In the genomic region with DNA sequence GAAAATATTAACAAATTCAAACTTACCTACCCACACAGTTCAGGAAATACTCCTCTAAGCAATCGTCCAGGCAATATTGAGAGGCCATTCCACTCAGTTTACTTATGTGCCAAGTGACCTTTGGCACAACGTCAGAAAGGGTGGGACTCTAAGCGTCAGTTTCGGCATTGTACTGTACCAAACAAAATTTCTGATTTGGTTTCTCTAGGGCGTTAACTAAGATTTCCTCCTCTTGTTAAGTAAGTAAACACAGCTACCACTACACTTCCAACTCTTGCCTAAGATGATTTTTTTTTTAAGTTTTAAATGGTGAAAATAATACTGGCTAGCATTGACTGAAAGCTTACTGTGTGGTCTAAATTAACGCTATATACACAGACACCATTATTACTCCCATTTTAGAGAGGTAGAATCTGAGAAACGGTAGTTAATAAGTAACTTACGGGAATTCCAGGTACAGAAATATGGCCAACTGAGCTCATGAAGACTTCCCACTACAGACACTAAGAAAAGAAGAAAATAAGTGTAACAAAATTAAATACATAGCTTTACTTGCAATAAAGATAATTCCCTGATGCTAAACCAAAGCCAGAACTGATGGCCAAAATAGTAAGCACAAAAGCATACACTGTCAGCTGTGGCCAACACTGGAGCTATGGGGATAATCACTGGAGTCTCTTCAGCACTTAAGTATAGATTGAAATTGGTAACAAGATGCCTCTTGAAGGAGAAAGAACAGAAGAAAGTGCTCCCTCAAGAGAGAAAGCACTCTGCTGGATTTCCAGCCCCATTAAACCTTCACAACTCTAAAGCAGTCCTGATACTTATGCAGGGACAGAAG, we compare ENCODE assay signal across 13 cellular contexts.
A peak's percentile ranks its signal among the peaks of the same experiment; 100 is the strongest.
DNase-seq lines count a peak whose midpoint lies in the region; ATAC-seq, FAIRE-seq and TF ChIP-seq lines count a peak whose summit lies in the region.
"Had no signal": no experiment of that assay in that cellular context is flagged by ENCODE, and none has a peak within 500 bp of the region (broad histone marks: within the 10 kb centered on the region; RNA-seq: fewer than 3 reads in every experiment).

No MANE protein-coding gene starts in this region.

- TSS peak; percentile 69 for BruUV-seq in HepG2 (replicated peaks; lab: Mats Ljungman, UMichigan)

- H3K36me3 Mint-ChIP-seq in mesothelial cell of epicardium: no peaks in the 10 kb centered on the region

- in situ Hi-C loops in HepG2 (cut with HindIII; ENCODE audit: extremely low pct_ligation_motif_present, low pct_unique_long_range_greater_than_20kb): no loop called here

- no peak overlapping the region for H3K27ac Mint-ChIP-seq in mesothelial cell of epicardium
- H3K27ac Mint-ChIP-seq: activated T-cell treated with anti-CD3 and anti-CD28 coated beads, Interleukin-2, amount 50 U/mL, for 24 hours had no signal

- peak overlapping the region; percentile 79 for H3K4me2 ChIP-seq in HepG2 (ENCODE audit: low read depth, low read length)
- no peak overlapping the region for H3K4me2 ChIP-seq in smooth muscle cell

- FAIRE-seq in bronchial epithelial cell (lab: Jason Lieb, UNC): no peak
- peak; percentile 95 for FAIRE-seq in HepG2 (lab: Jason Lieb, UNC)

- H4K20me1 ChIP-seq in HepG2 (ENCODE audit: insufficient read depth, low read length) (no peaks in the 10 kb centered on the region), smooth muscle cell (ENCODE audit: low read depth) (no peaks in the 10 kb centered on the region)

- no peaks in the 10 kb centered on the region for H3K27me3 Mint-ChIP-seq in mesothelial cell of epicardium (ENCODE audit: low read depth)

- DNase-seq in DMS79 (lab: John Stamatoyannopoulos, UW) (peak; percentile 84), bronchial epithelial cell (ENCODE audit: low read depth) (peak; percentile 50), HepG2 (ENCODE audit: low spot score) (peak; percentile 86), smooth muscle cell (lab: John Stamatoyannopoulos, UW; ENCODE audit: unreplicated experiment) (no peak), mesothelial cell of epicardium (ENCODE audit: low spot score in 2 of 2, unreplicated experiment in 2 of 2) (no peak), retina (no peak), NCI-H1105 (lab: John Stamatoyannopoulos, UW) (no peak)
- DNase-seq in activated naive CD4-positive, alpha-beta T cell treated with anti-CD3 and anti-CD28 coated beads, Interleukin-2, amount 50 U/mL, for 16 hours: no peak
- DNase-seq: activated T-cell treated with anti-CD3 and anti-CD28 coated beads, Interleukin-2, amount 50 U/mL, for 24 hours; foreskin keratinocyte; H7; kidney; NCI-H226 had no signal

- H3K27me3 ChIP-seq in bronchial epithelial cell (ENCODE audit: control insufficient read depth, insufficient read depth, low read length): no peaks in the 10 kb centered on the region
- H3K27me3 ChIP-seq in HepG2 (ENCODE audit: control insufficient read depth in 1 of 2, insufficient read depth in 2 of 2, low read length in 2 of 2): no peaks in the 10 kb centered on the region
- H3K27me3 ChIP-seq in smooth muscle cell (ENCODE audit: low read depth): no peaks in the 10 kb centered on the region
- H3K27me3 ChIP-seq: foreskin keratinocyte had no signal

- H3K79me2 ChIP-seq in HepG2 (ENCODE audit: insufficient read depth, low read length) (peaks cover 66% of the 10 kb centered on the region), smooth muscle cell (ENCODE audit: low read depth) (peaks cover 34% of the 10 kb centered on the region)

- H3K4me3 Mint-ChIP-seq in mesothelial cell of epicardium: no peak overlapping the region
- H3K4me3 Mint-ChIP-seq: activated T-cell treated with anti-CD3 and anti-CD28 coated beads, Interleukin-2, amount 50 U/mL, for 24 hours had no signal

- TF ChIP-seq EP300 in HepG2 (IDR thresholded peaks at IDR 0.05; ENCODE audit: low read depth in 2 of 2, low read length in 2 of 2): peak in 1 of 2 experiments; percentile 49; a peak in 1 of 4 replicates
- TF ChIP-seq EP300 in HepG2 (CRISPR knock-in tag; IDR thresholded peaks at IDR 0.05; ENCODE audit: borderline replicate concordance): peak; percentile 37; the same call in 1 of the 2 replicates

- H3K4me1 Mint-ChIP-seq in mesothelial cell of epicardium: peaks cover 10% of the 10 kb centered on the region

- CTCF ChIA-PET in HepG2 (lab: Yijun Ruan, JAX; ENCODE audit: low intra/inter-chr PET ratio, low total read pairs): no interaction called here

- H3K4me1 ChIP-seq in HepG2 (ENCODE audit: insufficient read depth, low read length) (peaks cover 64% of the 10 kb centered on the region), smooth muscle cell (ENCODE audit: low read depth) (peaks cover 18% of the 10 kb centered on the region)
- H3K4me1 ChIP-seq: foreskin keratinocyte had no signal

- TF ChIP-seq CTCF in bronchial epithelial cell (IDR thresholded peaks at IDR 0.05; ENCODE audit: insufficient read depth, low read length, severe bottlenecking): no peak
- no peak for TF ChIP-seq CTCF in HepG2 (CRISPR knock-in tag; IDR thresholded peaks at IDR 0.05)
- TF ChIP-seq CTCF in smooth muscle cell (IDR thresholded peaks at IDR 0.05; ENCODE audit: borderline replicate concordance, insufficient read depth, poor library complexity, severe bottlenecking): no peak
- TF ChIP-seq CTCF in mesothelial cell of epicardium (IDR thresholded peaks at IDR 0.05; ENCODE audit: unreplicated experiment): no peak

- H3K4me3 ChIP-seq in bronchial epithelial cell (ENCODE audit: low read depth, low read length) (no peak overlapping the region), HepG2 (replicated peaks in 1 of 3; ENCODE audit: insufficient read depth in 1 of 3, low read depth in 2 of 3, low read length in 3 of 3) (peak overlapping the region; percentile 59 to 66 (median 59); a peak in 5 of 6 replicates), smooth muscle cell (peak overlapping the region; percentile 15)

- intact Hi-C loops in HepG2 (cut with micrococcal nuclease; ENCODE audit: unreplicated experiment): loop anchor here (5.0 kb wide), 1 partner anchor 121 kb away; no protein-coding TSS in a partner anchor

- no peak for TF ChIP-seq RAD21 in HepG2 (CRISPR knock-in tag; IDR thresholded peaks at IDR 0.05)

- peak; percentile 94 for ATAC-seq in HepG2
- ATAC-seq: foreskin keratinocyte had no signal

- H3K9ac ChIP-seq in HepG2 (ENCODE audit: insufficient read depth, low read depth, low read length) (peak overlapping the region; percentile 70), smooth muscle cell (ENCODE audit: low read depth) (no peak overlapping the region)

- no peaks in the 10 kb centered on the region for H3K9me3 Mint-ChIP-seq in mesothelial cell of epicardium
- H3K9me3 Mint-ChIP-seq: activated T-cell treated with anti-CD3 and anti-CD28 coated beads, Interleukin-2, amount 50 U/mL, for 24 hours had no signal

- H3K9me3 ChIP-seq in HepG2 (ENCODE audit: low read length) (no peaks in the 10 kb centered on the region), smooth muscle cell (replicated peaks; ENCODE audit: low read depth) (no peaks in the 10 kb centered on the region)

- H3F3A ChIP-seq in smooth muscle cell (ENCODE audit: low read depth): no peaks in the 10 kb centered on the region

- no peak for TF ChIP-seq POLR2A in HepG2 (IDR thresholded peaks at IDR 0.05; ENCODE audit: insufficient read depth in 1 of 2, low read depth in 2 of 2, low read length in 2 of 2)

- H3K27ac ChIP-seq in HepG2 (ENCODE audit: extremely low read length, insufficient read depth, low read length): peak overlapping the region; percentile 84
- no peak overlapping the region for H3K27ac ChIP-seq in smooth muscle cell (ENCODE audit: low read depth)
- H3K27ac ChIP-seq: foreskin keratinocyte had no signal

- H2AFZ ChIP-seq in HepG2 (ENCODE audit: low read length) (no peak overlapping the region), smooth muscle cell (ENCODE audit: low read depth) (no peak overlapping the region)

- H3K36me3 ChIP-seq in bronchial epithelial cell (ENCODE audit: control insufficient read depth, insufficient read depth, low read length): no peaks in the 10 kb centered on the region
- H3K36me3 ChIP-seq in HepG2 (replicated peaks in 1 of 2; ENCODE audit: control insufficient read depth in 1 of 2, insufficient read depth in 2 of 2, low read length in 2 of 2): no peaks in the 10 kb centered on the region
- H3K36me3 ChIP-seq in smooth muscle cell (ENCODE audit: low read depth): peaks cover 5% of the 10 kb centered on the region

- POLR2A ChIA-PET in HepG2 (lab: Yijun Ruan, JAX): interaction anchor here (1.0 to 2.4 kb wide), 8 partner anchors 13 to 169 kb away, joined by 3 to 14 read pairs (median 4); a partner anchor contains a TSS

- WGBS in HepG2 (ENCODE audit: low lambda C conversion rate): 2% methylated on average over 8 of the region's 8 CpGs
- 93% methylated on average over 8 of the region's 8 CpGs for WGBS in smooth muscle cell (ENCODE audit: low lambda C conversion rate)

TF ChIP-seq in HepG2, 621 proteins besides CTCF, POLR2A, EP300 and RAD21 (continues in another document):
- TF ChIP-seq ZNF124 (CRISPR knock-in tag; IDR thresholded peaks at IDR 0.05): 0 out of 2 replicates have a peak, but pooled peaks have one; percentile 23
- TF ChIP-seq ZBTB20 (CRISPR knock-in tag; IDR thresholded peaks at IDR 0.05; ENCODE audit: borderline replicate concordance, low read depth): 0 out of 2 replicates have a peak, but pooled peaks have one; percentile 17
- TF ChIP-seq ZFP1 (CRISPR knock-in tag; IDR thresholded peaks at IDR 0.05): peak; percentile 20; the same call in 1 of the 2 replicates
- 0 out of 2 replicates have a peak, but pooled peaks have one; percentile 40 for TF ChIP-seq ZMYM2 (CRISPR knock-in tag; IDR thresholded peaks at IDR 0.05)
- no peak for TF ChIP-seq MEIS1 (CRISPR knock-in tag; IDR thresholded peaks at IDR 0.05; ENCODE audit: borderline replicate concordance)

Comparison
In these comparisons a context has a peak if more than half of its experiments do, and no peak if none do; other contexts are left out.
1. DNase-seq: peak in DMS79 (single experiment), bronchial epithelial cell (single experiment) and HepG2 (single experiment); none in smooth muscle cell (single experiment), mesothelial cell of epicardium (0 of 2), retina (single experiment), activated naive CD4-positive, alpha-beta T cell treated with anti-CD3 and anti-CD28 coated beads, Interleukin-2, amount 50 U/mL, for 16 hours (single experiment) and NCI-H1105 (single experiment).